Comparison of ENCODE assay signal across 8 cellular contexts in the genomic region with DNA sequence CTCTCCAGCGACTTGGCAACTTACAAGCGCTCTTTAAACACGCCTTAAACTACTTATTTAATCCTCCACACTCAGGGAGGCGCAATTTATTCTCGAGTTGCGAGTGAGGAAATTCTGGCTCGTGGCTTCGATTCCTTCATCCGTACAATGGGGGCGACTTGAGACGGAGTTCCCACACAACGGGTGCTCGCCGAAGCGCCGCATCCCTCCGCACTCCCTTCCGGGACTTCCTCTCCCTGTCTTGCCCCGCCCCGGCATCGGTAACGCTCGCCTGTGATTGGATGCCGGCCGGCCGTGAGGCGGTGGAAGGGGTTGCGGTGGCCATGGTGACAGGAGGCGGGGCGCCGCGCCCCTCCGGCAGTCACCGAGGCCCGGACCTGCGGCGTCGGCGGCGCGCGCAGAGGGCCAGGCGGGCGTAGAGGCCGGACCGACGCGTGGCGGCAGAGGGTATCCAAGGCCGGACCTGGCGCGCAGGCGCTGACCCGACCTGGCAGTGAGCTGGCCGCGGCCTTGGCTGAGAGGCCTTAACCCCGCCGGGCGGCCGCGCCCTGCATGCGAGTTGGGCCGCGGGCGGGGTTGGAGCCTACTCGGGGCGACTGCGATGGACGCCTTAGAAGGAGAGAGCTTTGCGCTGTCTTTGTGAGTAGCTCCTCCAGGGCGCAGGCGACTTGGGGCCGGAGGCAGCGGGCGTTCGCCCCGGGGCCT. TPM values are rescaled to one million over a fixed set of nuclear protein-coding genes. Genes with fewer than 3 reads are reported as not detected.
DNase-seq lines count a peak whose midpoint lies in the region; FAIRE-seq and TF ChIP-seq lines count a peak whose summit lies in the region.

ARL2BP (plus strand) TSS at position 493 of the 705 bp plus-strand sequence; CDS start at position 602, 109 bp downstream.

- peaks cover 3% of the 10 kb centered on the region for H3K23me2 ChIP-seq in H1 (ENCODE audit: low read depth, low read length)

- CTCF ChIA-PET in H1 (lab: Charles Lee; ENCODE audit: partially characterized antibody): interaction anchor here (1.1 to 2.5 kb wide), 5 partner anchors 11 to 173 kb away, joined by 3 to 7 read pairs (median 3); partner anchors contain the start of genes CCL17 and CPNE2

- no peak within 1 kb of the TSS for H3K4ac ChIP-seq in H1 (replicated peaks; ENCODE audit: insufficient read length, low read depth, low read length)
- H3K4ac ChIP-seq in mesenchymal stem cell (ENCODE audit: low read depth in 1 of 2, low read length in 2 of 2): peak within 1 kb of the TSS; percentile 73 to 98

- H3K36me3 ChIP-seq in H1 (ENCODE audit: control insufficient read depth in 2 of 4, insufficient read depth in 4 of 4, low read length in 3 of 4) (no peaks in the 10 kb centered on the region), mesenchymal stem cell (ENCODE audit: control insufficient read depth in 1 of 2, insufficient read depth in 2 of 2, low read depth in 1 of 2, low read length in 2 of 2) (peaks cover 7 to 42% of the 10 kb centered on the region in 2 experiments)

- no peak; a peak in 1 of 3 replicates for TF ChIP-seq POLR2A in H1 (IDR thresholded peaks at IDR 0.05; ENCODE audit: control extremely low read depth in 1 of 2, low read depth in 2 of 2, low read length in 2 of 2)

- no peak within 1 kb of the TSS for H2BK12ac ChIP-seq in H1 (ENCODE audit: low read depth, low read length)
- no peak within 1 kb of the TSS for H2BK12ac ChIP-seq in mesenchymal stem cell (ENCODE audit: low read length in 2 of 2)

- no peak for TF ChIP-seq EP300 in H1 (IDR thresholded peaks at IDR 0.05; ENCODE audit: borderline replicate concordance in 1 of 2, low read depth in 2 of 2, low read length in 2 of 2)

- POLR2A ChIA-PET in H1 (lab: Charles Lee; ENCODE audit: partially characterized antibody): interaction anchor here (0.6 to 1.7 kb wide), 5 partner anchors 9 to 59 kb away, joined by 3 to 5 read pairs (median 4); partner anchors contain the start of gene PSME3IP1

- H2BK15ac ChIP-seq in H1 (ENCODE audit: low read length) (no peak within 1 kb of the TSS), mesenchymal stem cell (ENCODE audit: low read depth, poor library complexity, severe bottlenecking) (peak within 1 kb of the TSS; percentile 52)

- no peak within 1 kb of the TSS for H2AK5ac ChIP-seq in H1 (ENCODE audit: low read depth, low read length)
- H2AK5ac ChIP-seq in mesenchymal stem cell (ENCODE audit: low read length, severe bottlenecking): no peak within 1 kb of the TSS

- TF ChIP-seq RAD21 in H1 (IDR thresholded peaks at IDR 0.05 in 1 of 2, conservative IDR thresholded peaks at IDR 0.05 in 1 of 2; ENCODE audit: low read depth in 2 of 2, low read length in 2 of 2): peak; percentile 6 to 12; a peak in 1 of 4 replicates

- 0 out of 2 replicates have a peak within 1 kb of the TSS, but pooled peaks have one; percentile 42 for H3K18ac ChIP-seq in H1 (ENCODE audit: extremely low read depth, low read length)
- H3K18ac ChIP-seq in mesenchymal stem cell (ENCODE audit: low read depth in 1 of 2, low read length in 2 of 2): peak within 1 kb of the TSS; percentile 91 to 95

- DNase-seq in COLO829 (ENCODE audit: low spot score): peak; percentile 93
- peak; percentile 99 for DNase-seq in GM20000 (ENCODE audit: low spot score)
- DNase-seq in HT1080 (ENCODE audit: low read depth): peak; percentile 99
- peak; percentile 95 for DNase-seq in NOMO-1 treated with DMSO at 0.1 percent for 48 hours (lab: John Stamatoyannopoulos, UW; ENCODE audit: unreplicated experiment)
- peak; percentile 90 to 96 (median 91) for DNase-seq in activated CD8-positive, alpha-beta memory T cell treated with anti-CD3 and anti-CD28 coated beads for 48 hours (ENCODE audit: low read depth in 2 of 3, low spot score in 2 of 3)
- DNase-seq in H1 (ENCODE audit: low read depth in 1 of 2, low spot score in 2 of 2): peak; percentile 91 to 95
- DNase-seq in mesenchymal stem cell: peak; percentile 98
- DNase-seq in stimulated activated CD8-positive, alpha-beta memory T cell treated with anti-CD3 and anti-CD28 coated beads, Interleukin-12 subunit alpha, Interleukin-12 subunit beta, amount 100 ng/mL, for 4 hours (ENCODE audit: low read depth): peak; percentile 95

- H3K79me2 ChIP-seq in H1 (ENCODE audit: control insufficient read depth in 1 of 2, insufficient read depth in 2 of 2, low read length in 2 of 2): no peaks in the 10 kb centered on the region

- FAIRE-seq in H1 (lab: Jason Lieb, UNC): no peak

- no peak within 1 kb of the TSS for H2BK20ac ChIP-seq in H1 (ENCODE audit: low read length)

- 2% methylated on average over 63 of the region's 77 CpGs; no CpG with 5 or more reads in 1 of the 2 experiments for WGBS in H1 (ENCODE audit: extremely low coverage in 1 of 2, insufficient coverage in 1 of 2, insufficient read length in 1 of 2, insufficient replicate concordance in 2 of 2, low coverage in 1 of 2, low lambda C conversion rate in 2 of 2, missing lambda C conversion rate in 1 of 2), 2 experiments
- under 1% methylated on average over 67 of the region's 77 CpGs for WGBS in mesenchymal stem cell

- H4K8ac ChIP-seq in H1 (ENCODE audit: extremely low read depth, insufficient read depth, low read length) (peak within 1 kb of the TSS; percentile 87), mesenchymal stem cell (ENCODE audit: low read length) (peak within 1 kb of the TSS; percentile 96)

- H3K79me1 ChIP-seq in H1 (ENCODE audit: low read depth, low read length): no peaks in the 10 kb centered on the region; the same call in 1 of the 2 replicates
- H3K79me1 ChIP-seq in mesenchymal stem cell (replicated peaks; ENCODE audit: low read length, poor library complexity, severe bottlenecking): peaks cover 13% of the 10 kb centered on the region

- H3K4me2 ChIP-seq in H1 (ENCODE audit: insufficient read depth in 1 of 2, low read depth in 2 of 2, low read length in 2 of 2) (peak within 1 kb of the TSS; percentile 55 to 67), mesenchymal stem cell (ENCODE audit: low read length, poor library complexity, severe bottlenecking) (peak within 1 kb of the TSS; percentile 80)

- H3K56ac ChIP-seq in H1 (replicated peaks; ENCODE audit: insufficient read length, low read depth, low read length): peak within 1 kb of the TSS; percentile 9

- no peak within 1 kb of the TSS for H3K27ac ChIP-seq in H1 (ENCODE audit: low read depth, low read length)
- H3K27ac ChIP-seq in mesenchymal stem cell (ENCODE audit: low read length, poor library complexity, severe bottlenecking): peak within 1 kb of the TSS; percentile 81

- H3K9ac ChIP-seq in H1 (replicated peaks in 1 of 4; ENCODE audit: extremely low read depth in 1 of 4, low read depth in 3 of 4, low read length in 3 of 4): peak within 1 kb of the TSS; percentile 36 to 74 (median 50); a peak in 6 of 7 replicates
- peak within 1 kb of the TSS; percentile 86 for H3K9ac ChIP-seq in mesenchymal stem cell (ENCODE audit: low read length)

- H4K91ac ChIP-seq in H1 (replicated peaks; ENCODE audit: insufficient read length, low read length) (peak within 1 kb of the TSS; percentile 45), mesenchymal stem cell (ENCODE audit: low read length) (peak within 1 kb of the TSS; percentile 83)

- H2AFZ ChIP-seq in H1 (ENCODE audit: low read length): peak within 1 kb of the TSS; percentile 99
- H2AFZ ChIP-seq in mesenchymal stem cell (ENCODE audit: low read depth, low read length): peak within 1 kb of the TSS; percentile 59

- H3K14ac ChIP-seq in H1 (ENCODE audit: insufficient read length) (no peak within 1 kb of the TSS), mesenchymal stem cell (ENCODE audit: low read length in 2 of 2) (peak within 1 kb of the TSS; percentile 90 to 100)

- H2BK5ac ChIP-seq in H1 (ENCODE audit: low read depth, low read length): no peak within 1 kb of the TSS; the same call in 1 of the 2 replicates
- peak within 1 kb of the TSS; percentile 51 for H2BK5ac ChIP-seq in mesenchymal stem cell (ENCODE audit: low read depth, low read length, poor library complexity, severe bottlenecking)

- H3K4me3 ChIP-seq in H1 (ENCODE audit: extremely low read depth in 1 of 4, insufficient read depth in 2 of 4, low read depth in 3 of 4, low read length in 4 of 4) (peak within 1 kb of the TSS; percentile 46 to 78 (median 63)), mesenchymal stem cell (ENCODE audit: insufficient read depth in 1 of 2, low read depth in 1 of 2, low read length in 2 of 2) (peak within 1 kb of the TSS; percentile 87 to 94)

- H3K27me3 ChIP-seq in H1 (replicated peaks in 1 of 4; ENCODE audit: control insufficient read depth in 3 of 4, extremely low read depth in 1 of 4, insufficient read depth in 3 of 4, low read length in 3 of 4): no peaks in the 10 kb centered on the region
- H3K27me3 ChIP-seq in mesenchymal stem cell (ENCODE audit: control insufficient read depth in 1 of 2, insufficient read depth in 1 of 2, low read length in 2 of 2): no peaks in the 10 kb centered on the region

- H3K9me3 ChIP-seq in H1 (ENCODE audit: insufficient read depth in 2 of 2, low read depth in 1 of 2, low read length in 1 of 2) (no peaks in the 10 kb centered on the region), mesenchymal stem cell (ENCODE audit: control insufficient read depth, low read length) (no peaks in the 10 kb centered on the region)

- no peaks in the 10 kb centered on the region; a peak in 1 of 7 replicates for H3K4me1 ChIP-seq in H1 (replicated peaks in 1 of 4; ENCODE audit: control insufficient read depth in 3 of 4, insufficient read depth in 4 of 4, low read length in 3 of 4)
- no peaks in the 10 kb centered on the region for H3K4me1 ChIP-seq in mesenchymal stem cell (ENCODE audit: control insufficient read depth, insufficient read depth, low read depth, low read length)

- H4K5ac ChIP-seq in H1 (ENCODE audit: insufficient read length, low read depth, low read length): peak within 1 kb of the TSS; percentile 73

- TF ChIP-seq CTCF in GM20000 (IDR thresholded peaks at IDR 0.05; ENCODE audit: extremely low read depth, missing control alignments) (no peak), H1 (IDR thresholded peaks at IDR 0.05; ENCODE audit: control extremely low read depth in 1 of 3, insufficient read depth in 1 of 3, low read depth in 1 of 3, low read length in 3 of 3) (no peak; a peak in 1 of 4 replicates)

- H2BK120ac ChIP-seq in H1 (replicated peaks; ENCODE audit: low read depth, low read length) (no peak within 1 kb of the TSS), mesenchymal stem cell (ENCODE audit: low read depth, low read length) (peak within 1 kb of the TSS; percentile 84)

- H3K23ac ChIP-seq in H1 (ENCODE audit: insufficient read length): no peak within 1 kb of the TSS
- H3K23ac ChIP-seq in mesenchymal stem cell (ENCODE audit: low read length in 2 of 2): peak within 1 kb of the TSS in 1 of 2 experiments; percentile 93

- H4K20me1 ChIP-seq in H1 (replicated peaks in 1 of 2; ENCODE audit: control insufficient read depth in 1 of 2, insufficient read depth in 2 of 2, low read length in 2 of 2): peaks cover 0 to 2% of the 10 kb centered on the region in 2 experiments

RNA-seq across cellular contexts. Expression of gene ARL2BP, which starts in this region (rescaled TPM):
- total RNA-seq in HT1080 (2014; rRNA removed; shearing (Covaris generic)): 55.3 and 70.5 TPM in 2 replicates
- polyA plus RNA-seq in HT1080 (2015; cell fraction: cytosol; rRNA removed): 56.5 and 57.4 TPM in 2 replicates
- 20.0 and 21.6 TPM in 2 replicates for polyA plus RNA-seq in HT1080 (2015; cell fraction: nucleus; rRNA removed)
- total RNA-seq in H1 (2021; fragmentation: NEBNext Ultra II Directional; extraction: Animal tissue kit (Norgen Biotek cat#: 25700)): 13.6 and 13.7 TPM in 2 replicates
- polyA plus RNA-seq in H1 (2011; rRNA removed): 13.3 and 18.3 TPM in 2 replicates
- 12.6 TPM for polyA plus RNA-seq in H1 (2011; cell fraction: cytosol; rRNA removed)
- 5.5 TPM for polyA plus RNA-seq in H1 (2011; cell fraction: nucleus; rRNA removed)
- 8.6 to 11.7 TPM (median 10.3 TPM) in 4 replicates for polyA plus RNA-seq in H1 (2012, experiment 1 of 2)
- polyA plus RNA-seq in H1 (2012, experiment 2 of 2): 3.9 TPM
- 11.1 TPM for polyA plus RNA-seq in H1 (2013, experiment 1 of 2)
- 11.9 TPM for polyA plus RNA-seq in H1 (2013, experiment 2 of 2)
- polyA minus RNA-seq in H1 (2011; rRNA and poly(A)+ RNA removed): 9.9 TPM in 2 replicates
- polyA minus RNA-seq in H1 (2011; cell fraction: cytosol; rRNA and poly(A)+ RNA removed): 10.2 TPM
- 6.4 TPM for polyA minus RNA-seq in H1 (2011; cell fraction: nucleus; rRNA and poly(A)+ RNA removed)
- polyA plus RNA-seq in mesenchymal stem cell (2013, experiment 1 of 2): 81.6 TPM
- 83.7 TPM for polyA plus RNA-seq in mesenchymal stem cell (2013, experiment 2 of 2)
